13 cellular contexts compared by ENCODE assay signal in genomic region chr3:171491412-171491811, GRCh38. TPM values are rescaled to one million over a fixed set of nuclear protein-coding genes. Genes with fewer than 3 reads are reported as not detected.
DNase-seq lines count a peak whose midpoint lies in the region; ATAC-seq lines count a peak whose summit lies in the region.
"Had no signal": no experiment of that assay in that cellular context is flagged by ENCODE, and none has a peak within 500 bp of the region (broad histone marks: within the 10 kb centered on the region; RNA-seq: fewer than 3 reads in every experiment).

No MANE protein-coding gene starts in this region.

- DNase-seq in activated CD4-positive, CD25-positive, alpha-beta regulatory T cell treated with anti-CD3 and anti-CD28 coated beads, Interleukin-2, amount 50 U/mL, for 72 hours: no peak
- DNase-seq in LoVo (ENCODE audit: low spot score) (peak; percentile 5), DMS79 (lab: John Stamatoyannopoulos, UW) (no peak)
- DNase-seq in activated naive CD8-positive, alpha-beta T cell treated with anti-CD3 and anti-CD28 coated beads for 36 hours: no peak
- DNase-seq in naive thymus-derived CD8-positive, alpha-beta T cell: peak in 3 of 10 donors; percentile 23 to 52 (median 47)
- DNase-seq: aorta, DMS 273 treated with DMSO at 0.1 percent for 48 hours, foreskin melanocyte, mucosa of descending colon, transverse colon had no signal

- POLR2A ChIA-PET in naive thymus-derived CD8-positive, alpha-beta T cell (lab: Charles Lee): interaction anchor here (0.6 to 4.2 kb wide), 4 partner anchors 13 to 339 kb away, joined by 3 to 28 read pairs (median 4); partner anchors contain the start of gene TNIK

- H3K9me3 Mint-ChIP-seq in activated naive CD8-positive, alpha-beta T cell treated with anti-CD3 and anti-CD28 coated beads for 36 hours: peaks cover 11% of the 10 kb centered on the region
- H3K9me3 Mint-ChIP-seq in naive thymus-derived CD8-positive, alpha-beta T cell: peaks cover 0 to 3% (median 0%) of the 10 kb centered on the region in 9 donors

- peaks cover 11% of the 10 kb centered on the region for H3K36me3 Mint-ChIP-seq in activated naive CD8-positive, alpha-beta T cell treated with anti-CD3 and anti-CD28 coated beads for 36 hours
- peaks cover 0 to 5% (median 0%) of the 10 kb centered on the region in 3 donors for H3K36me3 Mint-ChIP-seq in naive thymus-derived CD8-positive, alpha-beta T cell

- H3K27ac Mint-ChIP-seq in activated naive CD8-positive, alpha-beta T cell treated with anti-CD3 and anti-CD28 coated beads for 36 hours: peak overlapping the region; percentile 84
- H3K27ac Mint-ChIP-seq in naive thymus-derived CD8-positive, alpha-beta T cell: peak overlapping the region; percentile 8 to 95 (median 76)

- peak overlapping the region; percentile 54 for H3K4me3 Mint-ChIP-seq in activated naive CD8-positive, alpha-beta T cell treated with anti-CD3 and anti-CD28 coated beads for 36 hours
- H3K4me3 Mint-ChIP-seq in naive thymus-derived CD8-positive, alpha-beta T cell: peak overlapping the region; percentile 51 to 78 (median 70)

- H3K4me1 Mint-ChIP-seq in activated naive CD8-positive, alpha-beta T cell treated with anti-CD3 and anti-CD28 coated beads for 36 hours: peaks cover 20% of the 10 kb centered on the region
- H3K4me1 Mint-ChIP-seq in naive thymus-derived CD8-positive, alpha-beta T cell: peaks cover 19 to 51% (median 43%) of the 10 kb centered on the region in 4 donors

- peak; percentile 70 to 75 for ATAC-seq in activated CD4-positive, CD25-positive, alpha-beta regulatory T cell treated with anti-CD3 and anti-CD28 coated beads, Interleukin-2, amount 50 U/mL, for 24 hours
- ATAC-seq in naive thymus-derived CD8-positive, alpha-beta T cell: peak; percentile 13 to 39
- no peak for ATAC-seq in HG03571 (IDR thresholded peaks at IDR 0.05; ENCODE audit: unreplicated experiment)
- ATAC-seq in HG02973 (IDR thresholded peaks at IDR 0.05; ENCODE audit: unreplicated experiment): no peak
- ATAC-seq: mucosa of descending colon had no signal

- no peaks in the 10 kb centered on the region for H3K27me3 Mint-ChIP-seq in activated naive CD8-positive, alpha-beta T cell treated with anti-CD3 and anti-CD28 coated beads for 36 hours
- no peaks in the 10 kb centered on the region for H3K27me3 Mint-ChIP-seq in naive thymus-derived CD8-positive, alpha-beta T cell

RNA-seq across cellular contexts. Expression of gene TNIK, which starts 31.2 kb away (rescaled TPM):
- total RNA-seq in activated naive CD8-positive, alpha-beta T cell treated with anti-CD3 and anti-CD28 coated beads for 36 hours: 10 to 100 TPM; 21.3 to 24.6 TPM
- total RNA-seq in naive thymus-derived CD8-positive, alpha-beta T cell: 10 to 100 TPM; 47.3 to 50.0 TPM
- 10 to 100 TPM; 13.2 to 16.1 (median 13.8) TPM for polyA plus RNA-seq in naive thymus-derived CD8-positive, alpha-beta T cell

Comparison
In these comparisons a context has a peak if more than half of its experiments do, and no peak if none do; other contexts are left out.
1. ATAC-seq: peak in activated CD4-positive, CD25-positive, alpha-beta regulatory T cell treated with anti-CD3 and anti-CD28 coated beads, Interleukin-2, amount 50 U/mL, for 24 hours (2 of 2) and naive thymus-derived CD8-positive, alpha-beta T cell (2 of 2); none in HG03571 (single experiment) and HG02973 (single experiment).